9 cellular contexts compared by ENCODE assay signal in genomic region chr11:118917488-118918127, GRCh38. TPM values are rescaled to one million over a fixed set of nuclear protein-coding genes. Genes with fewer than 3 reads are reported as not detected.
DNase-seq lines count a peak whose midpoint lies in the region; ATAC-seq and TF ChIP-seq lines count a peak whose summit lies in the region.
"Had no signal": no experiment of that assay in that cellular context is flagged by ENCODE, and none has a peak within 500 bp of the region (broad histone marks: within the 10 kb centered on the region; RNA-seq: fewer than 3 reads in every experiment).

No MANE protein-coding gene starts in this region.

- peaks cover 49% of the 10 kb centered on the region for H3K36me3 Mint-ChIP-seq in activated CD4-positive, alpha-beta T cell treated with anti-CD3 and anti-CD28 coated beads, Interleukin-2, amount 10 ng/mL, durations not matched to agents 7 days and 5 days (ENCODE audit: low read depth)
- H3K36me3 Mint-ChIP-seq in naive thymus-derived CD8-positive, alpha-beta T cell = peaks cover 0 to 28% (median 22%) of the 10 kb centered on the region in 3 donors

- H3K4me3 ChIP-seq in HFF-Myc (replicated peaks; ENCODE audit: low read depth, low read length) = peak overlapping the region; percentile 34

- peak overlapping the region; percentile 82 for H3K4me3 Mint-ChIP-seq in activated CD4-positive, alpha-beta T cell treated with anti-CD3 and anti-CD28 coated beads, Interleukin-2, amount 10 ng/mL, durations not matched to agents 7 days and 5 days
- peak overlapping the region; percentile 83 to 99 (median 96) for H3K4me3 Mint-ChIP-seq in naive thymus-derived CD8-positive, alpha-beta T cell

- no peak for TF ChIP-seq CTCF in HFF-Myc (IDR thresholded peaks at IDR 0.05; ENCODE audit: low read depth, low read length, missing control alignments)

- ATAC-seq in naive thymus-derived CD8-positive, alpha-beta T cell = peak; percentile 15 to 31

- CTCF ChIA-PET in activated CD4-positive, alpha-beta T cell treated with anti-CD3 and anti-CD28 coated beads, Interleukin-2, amount 10 ng/mL, durations not matched to agents 7 days and 5 days (lab: Charles Lee) = no interaction called here

- H3K27ac Mint-ChIP-seq in activated CD4-positive, alpha-beta T cell treated with anti-CD3 and anti-CD28 coated beads, Interleukin-2, amount 10 ng/mL, durations not matched to agents 7 days and 5 days = peak overlapping the region; percentile 94
- peak overlapping the region; percentile 96 to 100 (median 100) for H3K27ac Mint-ChIP-seq in naive thymus-derived CD8-positive, alpha-beta T cell

- in situ Hi-C loops in ACHN (cut with HindIII; ENCODE audit: low pct_ligation_motif_present, low pct_unique_long_range_greater_than_20kb, low sequenced_read_pairs) = no loop called here

- peaks cover 85% of the 10 kb centered on the region for H3K4me1 Mint-ChIP-seq in activated CD4-positive, alpha-beta T cell treated with anti-CD3 and anti-CD28 coated beads, Interleukin-2, amount 10 ng/mL, durations not matched to agents 7 days and 5 days
- H3K4me1 Mint-ChIP-seq in naive thymus-derived CD8-positive, alpha-beta T cell = peaks cover 43 to 85% (median 78%) of the 10 kb centered on the region in 4 donors

- H3K27ac ChIP-seq in epithelial cell of prostate = peak overlapping the region; percentile 100

- POLR2A ChIA-PET in activated CD4-positive, alpha-beta T cell treated with anti-CD3 and anti-CD28 coated beads, Interleukin-2, amount 10 ng/mL, durations not matched to agents 7 days and 5 days (lab: Charles Lee) = no interaction called here
- POLR2A ChIA-PET in naive thymus-derived CD8-positive, alpha-beta T cell (lab: Charles Lee) = interaction anchor here (0.6 to 10.1 kb wide), 2 partner anchors 25 to 40 kb away, joined by 3 to 126 read pairs; no protein-coding TSS in a partner anchor

- no peaks in the 10 kb centered on the region for H3K9me3 Mint-ChIP-seq in activated CD4-positive, alpha-beta T cell treated with anti-CD3 and anti-CD28 coated beads, Interleukin-2, amount 10 ng/mL, durations not matched to agents 7 days and 5 days
- no peaks in the 10 kb centered on the region for H3K9me3 Mint-ChIP-seq in naive thymus-derived CD8-positive, alpha-beta T cell

- peak; percentile 53 for DNase-seq in ACHN
- no peak for DNase-seq in HFF-Myc (ENCODE audit: extremely low read depth, low read depth)
- DNase-seq in activated CD4-positive, alpha-beta T cell treated with anti-CD3 and anti-CD28 coated beads, Interleukin-2, amount 10 ng/mL, durations not matched to agents 7 days and 5 days = peak; percentile 55
- DNase-seq in epithelial cell of prostate (ENCODE audit: low read depth, low spot score) = peak; percentile 75
- DNase-seq in naive thymus-derived CD8-positive, alpha-beta T cell = peak in 9 of 10 donors; percentile 42 to 81 (median 67)
- DNase-seq in iPS-NIHi11 (ENCODE audit: low spot score) = no peak
- DNase-seq in cortex of kidney (lab: John Stamatoyannopoulos, UW) = no peak
- no peak for DNase-seq in 8988T

- no peaks in the 10 kb centered on the region for H3K27me3 Mint-ChIP-seq in activated CD4-positive, alpha-beta T cell treated with anti-CD3 and anti-CD28 coated beads, Interleukin-2, amount 10 ng/mL, durations not matched to agents 7 days and 5 days
- H3K27me3 Mint-ChIP-seq in naive thymus-derived CD8-positive, alpha-beta T cell = no peaks in the 10 kb centered on the region

RNA-seq across cellular contexts. Expression of gene BCL9L, which starts 8.1 kb away (rescaled TPM):
- total RNA-seq in activated CD4-positive, alpha-beta T cell treated with anti-CD3 and anti-CD28 coated beads, Interleukin-2, amount 10 ng/mL, durations not matched to agents 7 days and 5 days = 100 to 1,000 TPM; 103 to 109 TPM
- total RNA-seq in naive thymus-derived CD8-positive, alpha-beta T cell = 100 to 1,000 TPM; 283 TPM
- polyA plus RNA-seq in naive thymus-derived CD8-positive, alpha-beta T cell = 1 to 10 TPM; 3.1 to 8.7 (median 4.3) TPM

RNA-seq across cellular contexts. Expression of gene CXCR5, which starts 33.9 kb away (rescaled TPM):
- total RNA-seq in activated CD4-positive, alpha-beta T cell treated with anti-CD3 and anti-CD28 coated beads, Interleukin-2, amount 10 ng/mL, durations not matched to agents 7 days and 5 days = under 1 TPM; 0.50 to 0.52 TPM
- total RNA-seq in naive thymus-derived CD8-positive, alpha-beta T cell = 1 to 10 TPM; 3.2 to 3.5 TPM
- under 1 TPM; 0.17 to 0.63 (median 0.29) TPM for polyA plus RNA-seq in naive thymus-derived CD8-positive, alpha-beta T cell
- polyA plus RNA-seq: neural cell had no signal

RNA-seq across cellular contexts. Expression of gene UPK2, which starts 38.5 kb away (rescaled TPM):
- under 1 TPM in 1 of 2 experiments, not detected in 1; 0.60 TPM for total RNA-seq in activated CD4-positive, alpha-beta T cell treated with anti-CD3 and anti-CD28 coated beads, Interleukin-2, amount 10 ng/mL, durations not matched to agents 7 days and 5 days
- under 1 TPM in 1 of 2 experiments, not detected in 1; 0.52 TPM for total RNA-seq in naive thymus-derived CD8-positive, alpha-beta T cell
- under 1 TPM in 1 of 3 donors, not detected in 2; 0.22 TPM for polyA plus RNA-seq in naive thymus-derived CD8-positive, alpha-beta T cell
- polyA plus RNA-seq: neural cell had no signal

RNA-seq across cellular contexts. Expression of gene FOXR1, which starts 54.0 kb away (rescaled TPM):
- not detected for total RNA-seq in activated CD4-positive, alpha-beta T cell treated with anti-CD3 and anti-CD28 coated beads, Interleukin-2, amount 10 ng/mL, durations not matched to agents 7 days and 5 days
- total RNA-seq in naive thymus-derived CD8-positive, alpha-beta T cell = not detected
- not detected for polyA plus RNA-seq in naive thymus-derived CD8-positive, alpha-beta T cell
- polyA plus RNA-seq: neural cell had no signal

Comparison
In these comparisons a context has a peak if more than half of its experiments do, and no peak if none do; other contexts are left out.
1. DNase-seq: peak in ACHN (single experiment), activated CD4-positive, alpha-beta T cell treated with anti-CD3 and anti-CD28 coated beads, Interleukin-2, amount 10 ng/mL, durations not matched to agents 7 days and 5 days (single experiment), epithelial cell of prostate (single experiment) and naive thymus-derived CD8-positive, alpha-beta T cell (9 of 10); none in HFF-Myc (single experiment), iPS-NIHi11 (single experiment), cortex of kidney (single experiment) and 8988T (single experiment).